ENCODE assay signal across 8 cellular contexts in genomic region chr5:172771439-172772111, GRCh38. TPM values are rescaled to one million over a fixed set of nuclear protein-coding genes. Genes with fewer than 3 reads are reported as not detected.
DNase-seq lines count a peak whose midpoint lies in the region; ATAC-seq and FAIRE-seq lines count a peak whose summit lies in the region.

No MANE protein-coding gene starts in this region.

- FAIRE-seq in GM19239 (lab: Jason Lieb, UNC), result peak; percentile 4

- peak overlapping the region; percentile 100 for H3K27ac Mint-ChIP-seq in effector memory CD8-positive, alpha-beta T cell
- peak overlapping the region; percentile 97 to 100 (median 100) for H3K27ac Mint-ChIP-seq in naive thymus-derived CD4-positive, alpha-beta T cell

- H3K4me1 ChIP-seq in naive thymus-derived CD4-positive, alpha-beta T cell (ENCODE audit: control insufficient read depth in 2 of 2, insufficient read depth in 2 of 2, low read length in 2 of 2), result peaks cover 24 to 36% of the 10 kb centered on the region in 2 donors

- peaks cover 24% of the 10 kb centered on the region for H3K36me3 ChIP-seq in SK-N-MC (ENCODE audit: insufficient read depth, low read length)
- peaks cover 4 to 19% (median 12%) of the 10 kb centered on the region in 3 experiments for H3K36me3 ChIP-seq in naive thymus-derived CD4-positive, alpha-beta T cell (ENCODE audit: control insufficient read depth in 2 of 3, insufficient read depth in 3 of 3, low read length in 3 of 3)

- CTCF ChIA-PET in naive thymus-derived CD4-positive, alpha-beta T cell (lab: Charles Lee), result interaction anchor here (0.7 to 4.8 kb wide), 22 partner anchors 10 to 765 kb away, joined by 3 to 33 read pairs (median 4); partner anchors contain the start of gene FBXW11

- H3K27me3 ChIP-seq in naive thymus-derived CD4-positive, alpha-beta T cell (ENCODE audit: control insufficient read depth in 2 of 2, insufficient read depth in 2 of 2, low read length in 2 of 2), result no peaks in the 10 kb centered on the region

- H3K36me3 Mint-ChIP-seq in effector memory CD8-positive, alpha-beta T cell (ENCODE audit: insufficient read depth), result peaks cover 71% of the 10 kb centered on the region
- H3K36me3 Mint-ChIP-seq in naive thymus-derived CD4-positive, alpha-beta T cell, result peaks cover 0 to 20% (median 17%) of the 10 kb centered on the region in 5 donors

- H3K4me3 Mint-ChIP-seq in effector memory CD8-positive, alpha-beta T cell, result peak overlapping the region; percentile 93 to 97
- peak overlapping the region; percentile 89 to 97 (median 94) for H3K4me3 Mint-ChIP-seq in naive thymus-derived CD4-positive, alpha-beta T cell

- no peak for ATAC-seq in effector memory CD8-positive, alpha-beta T cell (replicated peaks)
- ATAC-seq in naive thymus-derived CD4-positive, alpha-beta T cell, result no peak
- ATAC-seq in HG03469 (IDR thresholded peaks at IDR 0.05; ENCODE audit: unreplicated experiment), result no peak

- peaks cover 50 to 56% of the 10 kb centered on the region in 2 donors for H3K4me1 Mint-ChIP-seq in effector memory CD8-positive, alpha-beta T cell (ENCODE audit: low read depth in 2 of 2)
- H3K4me1 Mint-ChIP-seq in naive thymus-derived CD4-positive, alpha-beta T cell, result peaks cover 25 to 70% (median 61%) of the 10 kb centered on the region in 7 donors

- no peaks in the 10 kb centered on the region for H3K27me3 Mint-ChIP-seq in effector memory CD8-positive, alpha-beta T cell
- H3K27me3 Mint-ChIP-seq in naive thymus-derived CD4-positive, alpha-beta T cell, result no peaks in the 10 kb centered on the region

- DNase-seq in A172 (ENCODE audit: low spot score) (peak; percentile 63), GM19239 (ENCODE audit: insufficient read length, low spot score) (no peak), SK-N-MC (ENCODE audit: low read depth, low spot score) (no peak), ACHN (no peak), HK-2 (ENCODE audit: unreplicated experiment) (no peak)
- no peak for DNase-seq in effector memory CD8-positive, alpha-beta T cell
- peak in 2 of 9 donors; percentile 63 to 92 for DNase-seq in naive thymus-derived CD4-positive, alpha-beta T cell

- no peaks in the 10 kb centered on the region for H3K9me3 Mint-ChIP-seq in effector memory CD8-positive, alpha-beta T cell
- H3K9me3 Mint-ChIP-seq in naive thymus-derived CD4-positive, alpha-beta T cell, result peaks cover 0 to 17% (median 0%) of the 10 kb centered on the region in 11 donors

- intact Hi-C loops in naive thymus-derived CD4-positive, alpha-beta T cell (cut with micrococcal nuclease), result loop anchor here (1.0 to 10.0 kb wide), 16 partner anchors 7 to 1384 kb away; partner anchors contain the start of genes BNIP1 (in 1 of the 2), BOD1 (in 1 of the 2), CPEB4 (in 1 of the 2) and NPM1 (in 1 of the 2)

- peak overlapping the region; percentile 97 for H3K4me3 ChIP-seq in SK-N-MC
- peak overlapping the region; percentile 81 for H3K4me3 ChIP-seq in naive thymus-derived CD4-positive, alpha-beta T cell (ENCODE audit: low read length)

- no peaks in the 10 kb centered on the region for H3K9me3 ChIP-seq in SK-N-MC (ENCODE audit: low read depth, low read length)
- no peaks in the 10 kb centered on the region for H3K9me3 ChIP-seq in naive thymus-derived CD4-positive, alpha-beta T cell (ENCODE audit: control insufficient read depth in 2 of 3, low read length in 3 of 3)

- peak overlapping the region; percentile 92 for H3K27ac ChIP-seq in SK-N-MC
- peak overlapping the region; percentile 97 for H3K27ac ChIP-seq in naive thymus-derived CD4-positive, alpha-beta T cell (ENCODE audit: low read depth, low read length)

- in situ Hi-C loops in ACHN (cut with HindIII; ENCODE audit: low pct_ligation_motif_present, low pct_unique_long_range_greater_than_20kb, low sequenced_read_pairs), result no loop called here

- H3K9ac ChIP-seq in SK-N-MC (ENCODE audit: insufficient read length), result peak overlapping the region; percentile 95

- POLR2A ChIA-PET in naive thymus-derived CD4-positive, alpha-beta T cell (lab: Charles Lee), result interaction anchor here (0.8 to 6.3 kb wide), 31 partner anchors 11 to 765 kb away, joined by 3 to 61 read pairs (median 4); partner anchors contain the start of genes ATP6V0E1, ERGIC1, FBXW11 and RPL26L1

RNA-seq across cellular contexts. Expression of gene DUSP1, which starts 0.6 kb away (rescaled TPM):
- total RNA-seq in A172 (2014; rRNA removed; shearing (Covaris generic)), result 42.5 and 58.2 TPM in 2 replicates
- 1,000 to 10,000 TPM in 2 of 5 experiments, 10 to 100 TPM in 2, 1 to 10 TPM in 1; 5.4 to 2,522 (median 40.7) TPM for total RNA-seq in naive thymus-derived CD4-positive, alpha-beta T cell
- 10 to 100 TPM; 53.5 to 81.3 TPM for polyA plus RNA-seq in naive thymus-derived CD4-positive, alpha-beta T cell
